In genomic region chr11:8032122-8032521, GRCh38 we compare ENCODE assay signal across 24 cellular contexts.
"Had no signal": no experiment of that assay in that cellular context is flagged by ENCODE, and none has a peak within 500 bp of the region (broad histone marks: within the 10 kb centered on the region; RNA-seq: fewer than 3 reads in every experiment).

No MANE protein-coding gene starts in this region.

- H3K4me1 ChIP-seq: psoas muscle, upper lobe of right lung had no signal

- ATAC-seq: activated naive CD8-positive, alpha-beta T cell treated with anti-CD3 and anti-CD28 coated beads, Interleukin-2, amount 50 U/mL, for 24 hours; left ventricle myocardium superior; stimulated activated naive B cell treated with anti-CD40 and anti-IgM and Interleukin-4, amounts not matched to agents 10 μg/mL and 1 μg/mL and 100 μg/mL, for 72 hours had no signal

- H3K4me3 ChIP-seq: hepatocyte, psoas muscle, smooth muscle cell, stomach, tibial artery, upper lobe of right lung had no signal

- H3K27me3 ChIP-seq: upper lobe of right lung had no signal

- H3K27ac ChIP-seq: hepatocyte, parathyroid adenoma, psoas muscle, stomach, tibial artery, upper lobe of right lung had no signal

- H3K9me3 ChIP-seq: psoas muscle, stomach, tibial artery, upper lobe of right lung had no signal

- H3K36me3 ChIP-seq: stomach, tibial artery, upper lobe of right lung had no signal

- DNase-seq: activated CD4-positive, alpha-beta T cell treated with anti-CD3 and anti-CD28 coated beads for 1 hour; activated CD4-positive, alpha-beta T cell treated with anti-CD3 and anti-CD28 coated beads, Interleukin-2, amount 10 ng/mL, durations not matched to agents 7 days and 5 days; activated gamma-delta T cell treated with Interleukin-2 at 50 U/mL for 16 hours; activated naive CD8-positive, alpha-beta T cell treated with anti-CD3 and anti-CD28 coated beads, Interleukin-2, amount 50 U/mL, for 24 hours; activated T-cell treated with anti-CD3 and anti-CD28 coated beads, Interleukin-2, amount 50 U/mL, for 4 hours; amygdala; central memory CD4-positive, alpha-beta T cell; effector memory CD4-positive, alpha-beta T cell; glutamatergic neuron; left ventricle myocardium superior; mammary epithelial cell; naive B cell; occipital lobe; psoas muscle; stimulated activated CD4-positive, alpha-beta T cell treated with anti-CD3 and anti-CD28 coated beads, Interleukin-15, amount 100 ng/mL, for 24 hours; stimulated activated CD4-positive, alpha-beta T cell treated with anti-CD3 and anti-CD28 coated beads, Interleukin-2, amount 100 ng/mL, for 24 hours; stimulated activated naive B cell treated with anti-CD40 and anti-IgM and Interleukin-4, amounts not matched to agents 10 μg/mL and 1 μg/mL and 100 μg/mL, for 72 hours; stomach; T-helper 2 cell; tibial artery; upper lobe of right lung had no signal
